ENCODE assay signal across 1 cellular context in the genomic region with DNA sequence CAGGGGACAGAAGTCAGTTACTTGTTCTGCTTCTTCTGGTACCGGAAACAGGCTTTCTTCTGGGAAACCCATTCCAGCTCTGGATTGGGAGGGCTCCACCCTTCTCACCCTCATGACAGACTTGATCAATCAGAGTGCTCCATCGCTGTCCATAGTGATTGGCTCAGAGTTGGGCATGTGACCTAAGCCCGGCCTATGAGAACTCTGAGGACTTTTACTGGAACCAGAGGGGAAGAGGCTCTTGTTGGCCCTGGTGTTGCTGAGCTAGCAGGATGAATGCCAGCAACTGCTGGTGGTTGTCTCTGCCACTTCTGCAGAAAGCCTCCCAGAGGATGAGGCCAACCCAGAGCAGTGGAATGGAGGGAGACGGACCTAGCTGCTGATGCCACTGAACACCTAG.
A peak's percentile ranks its signal among the peaks of the same experiment; 100 is the strongest.
TF ChIP-seq lines count a peak whose summit lies in the region.

No MANE protein-coding gene starts in this region.

TF ChIP-seq in GM12878, 131 proteins besides CTCF, POLR2A, EP300 and RAD21:
- TF ChIP-seq CUX1 (IDR thresholded peaks at IDR 0.05; ENCODE audit: insufficient replicate concordance, low read depth, low read length): no peak
- TF ChIP-seq, protein P1, sequence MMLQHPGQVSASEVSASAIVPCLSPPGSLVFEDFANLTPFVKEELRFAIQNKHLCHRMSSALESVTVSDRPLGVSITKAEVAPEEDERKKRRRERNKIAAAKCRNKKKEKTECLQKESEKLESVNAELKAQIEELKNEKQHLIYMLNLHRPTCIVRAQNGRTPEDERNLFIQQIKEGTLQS (IDR thresholded peaks at IDR 0.05; ENCODE audit: borderline replicate concordance, extremely low read depth, low read depth, low read length): no peak
- TF ChIP-seq USF1 (IDR thresholded peaks at IDR 0.05; ENCODE audit: borderline replicate concordance, extremely low read length, insufficient read depth, low read depth, low read length): peak; percentile 35
- no peak for TF ChIP-seq TCF7 (IDR thresholded peaks at IDR 0.05; ENCODE audit: borderline replicate concordance)
- no peak for TF ChIP-seq PML (IDR thresholded peaks at IDR 0.05; ENCODE audit: low read length)
- peak; percentile 51; the same call in 1 of the 2 replicates for TF ChIP-seq RAD51 (IDR thresholded peaks at IDR 0.05)
- TF ChIP-seq ATF7 (IDR thresholded peaks at IDR 0.05; ENCODE audit: low read depth): no peak
- TF ChIP-seq, protein P2, sequence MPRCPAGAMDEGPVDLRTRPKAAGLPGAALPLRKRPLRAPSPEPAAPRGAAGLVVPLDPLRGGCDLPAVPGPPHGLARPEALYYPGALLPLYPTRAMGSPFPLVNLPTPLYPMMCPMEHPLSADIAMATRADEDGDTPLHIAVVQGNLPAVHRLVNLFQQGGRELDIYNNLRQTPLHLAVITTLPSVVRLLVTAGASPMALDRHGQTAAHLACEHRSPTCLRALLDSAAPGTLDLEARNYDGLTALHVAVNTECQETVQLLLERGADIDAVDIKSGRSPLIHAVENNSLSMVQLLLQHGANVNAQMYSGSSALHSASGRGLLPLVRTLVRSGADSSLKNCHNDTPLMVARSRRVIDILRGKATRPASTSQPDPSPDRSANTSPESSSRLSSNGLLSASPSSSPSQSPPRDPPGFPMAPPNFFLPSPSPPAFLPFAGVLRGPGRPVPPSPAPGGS (IDR thresholded peaks at IDR 0.05; ENCODE audit: borderline replicate concordance, insufficient read depth, low read depth, low read length, poor library complexity, severe bottlenecking): no peak
- TF ChIP-seq, protein P3, sequence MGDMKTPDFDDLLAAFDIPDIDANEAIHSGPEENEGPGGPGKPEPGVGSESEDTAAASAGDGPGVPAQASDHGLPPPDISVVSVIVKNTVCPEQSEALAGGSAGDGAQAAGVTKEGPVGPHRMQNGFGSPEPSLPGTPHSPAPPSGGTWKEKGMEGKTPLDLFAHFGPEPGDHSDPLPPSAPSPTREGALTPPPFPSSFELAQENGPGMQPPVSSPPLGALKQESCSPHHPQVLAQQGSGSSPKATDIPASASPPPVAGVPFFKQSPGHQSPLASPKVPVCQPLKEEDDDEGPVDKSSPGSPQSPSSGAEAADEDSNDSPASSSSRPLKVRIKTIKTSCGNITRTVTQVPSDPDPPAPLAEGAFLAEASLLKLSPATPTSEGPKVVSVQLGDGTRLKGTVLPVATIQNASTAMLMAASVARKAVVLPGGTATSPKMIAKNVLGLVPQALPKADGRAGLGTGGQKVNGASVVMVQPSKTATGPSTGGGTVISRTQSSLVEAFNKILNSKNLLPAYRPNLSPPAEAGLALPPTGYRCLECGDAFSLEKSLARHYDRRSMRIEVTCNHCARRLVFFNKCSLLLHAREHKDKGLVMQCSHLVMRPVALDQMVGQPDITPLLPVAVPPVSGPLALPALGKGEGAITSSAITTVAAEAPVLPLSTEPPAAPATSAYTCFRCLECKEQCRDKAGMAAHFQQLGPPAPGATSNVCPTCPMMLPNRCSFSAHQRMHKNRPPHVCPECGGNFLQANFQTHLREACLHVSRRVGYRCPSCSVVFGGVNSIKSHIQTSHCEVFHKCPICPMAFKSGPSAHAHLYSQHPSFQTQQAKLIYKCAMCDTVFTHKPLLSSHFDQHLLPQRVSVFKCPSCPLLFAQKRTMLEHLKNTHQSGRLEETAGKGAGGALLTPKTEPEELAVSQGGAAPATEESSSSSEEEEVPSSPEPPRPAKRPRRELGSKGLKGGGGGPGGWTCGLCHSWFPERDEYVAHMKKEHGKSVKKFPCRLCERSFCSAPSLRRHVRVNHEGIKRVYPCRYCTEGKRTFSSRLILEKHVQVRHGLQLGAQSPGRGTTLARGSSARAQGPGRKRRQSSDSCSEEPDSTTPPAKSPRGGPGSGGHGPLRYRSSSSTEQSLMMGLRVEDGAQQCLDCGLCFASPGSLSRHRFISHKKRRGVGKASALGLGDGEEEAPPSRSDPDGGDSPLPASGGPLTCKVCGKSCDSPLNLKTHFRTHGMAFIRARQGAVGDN (IDR thresholded peaks at IDR 0.05): no peak
- TF ChIP-seq HDAC2 (IDR thresholded peaks at IDR 0.05): no peak
- no peak for TF ChIP-seq CREM (IDR thresholded peaks at IDR 0.05; ENCODE audit: low read depth)
TF ChIP-seq in GM12878: peak in this region for 2.
